Comparison of ENCODE assay signal across 1 cellular context in genomic region chr5:138542956-138543729, GRCh38.
TF ChIP-seq lines count a peak whose summit lies in the region.

Gene ETF1, minus strand, starts transcription at chr5:138543236. Its CDS starts 318 bp downstream, at chr5:138542918.

TF ChIP-seq in K562, 482 proteins besides CTCF, POLR2A, EP300 and RAD21 (continued from another document and continues in another):
- TF ChIP-seq THRA (IDR thresholded peaks at IDR 0.05) (no peak), RBM34 (IDR thresholded peaks at IDR 0.05; ENCODE audit: borderline replicate concordance, insufficient read depth, low read length) (no peak), FOXA3 (CRISPR knock-in tag; conservative IDR thresholded peaks at IDR 0.05 in 1 of 2, IDR thresholded peaks at IDR 0.05 in 1 of 2) (peak in 1 of 2 experiments; percentile 74; a peak in 1 of 4 replicates), NR4A1 (CRISPR knock-in tag; IDR thresholded peaks at IDR 0.05) (no peak), NR4A1 (tag; IDR thresholded peaks at IDR 0.05) (no peak), ZNF445 (CRISPR knock-in tag; IDR thresholded peaks at IDR 0.05; ENCODE audit: low read depth) (no peak), ZNF511 (CRISPR knock-in tag; IDR thresholded peaks at IDR 0.05) (peak; percentile 43), HMGN3 (IDR thresholded peaks at IDR 0.05; ENCODE audit: borderline replicate concordance, extremely low read depth, insufficient read length, low read depth, low read length) (peak; percentile 74), PURB (CRISPR knock-in tag; IDR thresholded peaks at IDR 0.05; ENCODE audit: low read depth) (no peak), SREBF2 (CRISPR knock-in tag; IDR thresholded peaks at IDR 0.05) (no peak), NFIC (IDR thresholded peaks at IDR 0.05) (no peak; the same call in 1 of the 2 replicates), PML (IDR thresholded peaks at IDR 0.05; ENCODE audit: low read length) (peak; percentile 68), ZNF175 (CRISPR knock-in tag; IDR thresholded peaks at IDR 0.05; ENCODE audit: low read depth) (no peak), DPF2 (IDR thresholded peaks at IDR 0.05) (peak; percentile 47; the same call in 1 of the 2 replicates), ATF7 (IDR thresholded peaks at IDR 0.05) (peak; percentile 98), POU5F1 (IDR thresholded peaks at IDR 0.05; ENCODE audit: borderline replicate concordance, low read depth, low read length, partially characterized antibody) (no peak), POLR3G (IDR thresholded peaks at IDR 0.05; ENCODE audit: extremely low read depth, insufficient read length, insufficient replicate concordance) (no peak), ZNF668 (CRISPR knock-in tag; IDR thresholded peaks at IDR 0.05) (no peak), NR2C2 (CRISPR knock-in tag; IDR thresholded peaks at IDR 0.05) (peak; percentile 47; the same call in 1 of the 2 replicates), NR2C2 (tag; IDR thresholded peaks at IDR 0.05) (peak; percentile 68), SNAPC5 (CRISPR knock-in tag; IDR thresholded peaks at IDR 0.05) (no peak), JUND (IDR thresholded peaks at IDR 0.05; ENCODE audit: borderline replicate concordance, low read depth, low read length) (peak; percentile 88), JUND (tag; IDR thresholded peaks at IDR 0.05; ENCODE audit: borderline replicate concordance, low read depth, low read length) (peak; percentile 76; the same call in 1 of the 3 replicates), EP400 (IDR thresholded peaks at IDR 0.05) (peak; percentile 99), ZNF121 (CRISPR knock-in tag; conservative IDR thresholded peaks at IDR 0.05) (no peak), ZBTB33 (CRISPR knock-in tag; IDR thresholded peaks at IDR 0.05) (no peak), DEAF1 (CRISPR knock-in tag; IDR thresholded peaks at IDR 0.05) (no peak), CBFA2T2 (conservative IDR thresholded peaks at IDR 0.05) (no peak; the same call in 1 of the 2 replicates), ZNF165 (CRISPR knock-in tag; IDR thresholded peaks at IDR 0.05; ENCODE audit: borderline replicate concordance) (no peak), ZKSCAN3 (CRISPR knock-in tag; IDR thresholded peaks at IDR 0.05) (no peak), RUNX1 (IDR thresholded peaks at IDR 0.05; ENCODE audit: low read depth) (peak; percentile 30; the same call in 1 of the 2 replicates), MCM7 (IDR thresholded peaks at IDR 0.05) (no peak), MCM2 (IDR thresholded peaks at IDR 0.05; ENCODE audit: low read depth) (no peak), ZNF263 (CRISPR knock-in tag; IDR thresholded peaks at IDR 0.05; ENCODE audit: borderline replicate concordance) (peak; percentile 8), KLF1 (tag; IDR thresholded peaks at IDR 0.05) (peak; percentile 24; the same call in 1 of the 2 replicates), KDM4B (IDR thresholded peaks at IDR 0.05; ENCODE audit: borderline replicate concordance in 2 of 2, low read depth in 1 of 2) (peak in 1 of 2 experiments; percentile 66; a peak in 2 of 4 replicates), CGGBP1 (CRISPR knock-in tag; IDR thresholded peaks at IDR 0.05) (peak; percentile 97), SRF (CRISPR knock-in tag; IDR thresholded peaks at IDR 0.05) (peak in 1 of 2 experiments; percentile 85; a peak in 2 of 4 replicates), NELFE (IDR thresholded peaks at IDR 0.05; ENCODE audit: insufficient read depth, insufficient read length) (no peak), MBD1 (CRISPR knock-in tag; IDR thresholded peaks at IDR 0.05) (no peak), PHF20 (IDR thresholded peaks at IDR 0.05; ENCODE audit: partially characterized antibody) (peak; percentile 53), MCM5 (IDR thresholded peaks at IDR 0.05; ENCODE audit: low read depth) (no peak), TAF1 (IDR thresholded peaks at IDR 0.05; ENCODE audit: control insufficient read depth, extremely low read depth, insufficient read depth, low read length, severe bottlenecking) (peak; percentile 79), ZNF592 (IDR thresholded peaks at IDR 0.05) (no peak)
- TF ChIP-seq, protein P1, sequence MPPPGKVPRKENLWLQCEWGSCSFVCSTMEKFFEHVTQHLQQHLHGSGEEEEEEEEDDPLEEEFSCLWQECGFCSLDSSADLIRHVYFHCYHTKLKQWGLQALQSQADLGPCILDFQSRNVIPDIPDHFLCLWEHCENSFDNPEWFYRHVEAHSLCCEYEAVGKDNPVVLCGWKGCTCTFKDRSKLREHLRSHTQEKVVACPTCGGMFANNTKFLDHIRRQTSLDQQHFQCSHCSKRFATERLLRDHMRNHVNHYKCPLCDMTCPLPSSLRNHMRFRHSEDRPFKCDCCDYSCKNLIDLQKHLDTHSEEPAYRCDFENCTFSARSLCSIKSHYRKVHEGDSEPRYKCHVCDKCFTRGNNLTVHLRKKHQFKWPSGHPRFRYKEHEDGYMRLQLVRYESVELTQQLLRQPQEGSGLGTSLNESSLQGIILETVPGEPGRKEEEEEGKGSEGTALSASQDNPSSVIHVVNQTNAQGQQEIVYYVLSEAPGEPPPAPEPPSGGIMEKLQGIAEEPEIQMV (tag; conservative IDR thresholded peaks at IDR 0.05; ENCODE audit: low read depth): no peak
- TF ChIP-seq, protein P2, sequence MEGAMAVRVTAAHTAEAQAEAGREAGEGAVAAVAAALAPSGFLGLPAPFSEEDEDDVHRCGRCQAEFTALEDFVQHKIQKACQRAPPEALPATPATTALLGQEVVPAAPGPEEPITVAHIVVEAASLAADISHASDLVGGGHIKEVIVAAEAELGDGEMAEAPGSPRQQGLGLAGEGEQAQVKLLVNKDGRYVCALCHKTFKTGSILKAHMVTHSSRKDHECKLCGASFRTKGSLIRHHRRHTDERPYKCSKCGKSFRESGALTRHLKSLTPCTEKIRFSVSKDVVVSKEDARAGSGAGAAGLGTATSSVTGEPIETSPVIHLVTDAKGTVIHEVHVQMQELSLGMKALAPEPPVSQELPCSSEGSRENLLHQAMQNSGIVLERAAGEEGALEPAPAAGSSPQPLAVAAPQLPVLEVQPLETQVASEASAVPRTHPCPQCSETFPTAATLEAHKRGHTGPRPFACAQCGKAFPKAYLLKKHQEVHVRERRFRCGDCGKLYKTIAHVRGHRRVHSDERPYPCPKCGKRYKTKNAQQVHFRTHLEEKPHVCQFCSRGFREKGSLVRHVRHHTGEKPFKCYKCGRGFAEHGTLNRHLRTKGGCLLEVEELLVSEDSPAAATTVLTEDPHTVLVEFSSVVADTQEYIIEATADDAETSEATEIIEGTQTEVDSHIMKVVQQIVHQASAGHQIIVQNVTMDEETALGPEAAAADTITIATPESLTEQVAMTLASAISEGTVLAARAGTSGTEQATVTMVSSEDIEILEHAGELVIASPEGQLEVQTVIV (CRISPR knock-in tag; IDR thresholded peaks at IDR 0.05; ENCODE audit: borderline replicate concordance): no peak
- TF ChIP-seq, protein P3, sequence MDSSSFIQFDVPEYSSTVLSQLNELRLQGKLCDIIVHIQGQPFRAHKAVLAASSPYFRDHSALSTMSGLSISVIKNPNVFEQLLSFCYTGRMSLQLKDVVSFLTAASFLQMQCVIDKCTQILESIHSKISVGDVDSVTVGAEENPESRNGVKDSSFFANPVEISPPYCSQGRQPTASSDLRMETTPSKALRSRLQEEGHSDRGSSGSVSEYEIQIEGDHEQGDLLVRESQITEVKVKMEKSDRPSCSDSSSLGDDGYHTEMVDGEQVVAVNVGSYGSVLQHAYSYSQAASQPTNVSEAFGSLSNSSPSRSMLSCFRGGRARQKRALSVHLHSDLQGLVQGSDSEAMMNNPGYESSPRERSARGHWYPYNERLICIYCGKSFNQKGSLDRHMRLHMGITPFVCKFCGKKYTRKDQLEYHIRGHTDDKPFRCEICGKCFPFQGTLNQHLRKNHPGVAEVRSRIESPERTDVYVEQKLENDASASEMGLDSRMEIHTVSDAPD (CRISPR knock-in tag; IDR thresholded peaks at IDR 0.05): no peak
- TF ChIP-seq, protein P4, sequence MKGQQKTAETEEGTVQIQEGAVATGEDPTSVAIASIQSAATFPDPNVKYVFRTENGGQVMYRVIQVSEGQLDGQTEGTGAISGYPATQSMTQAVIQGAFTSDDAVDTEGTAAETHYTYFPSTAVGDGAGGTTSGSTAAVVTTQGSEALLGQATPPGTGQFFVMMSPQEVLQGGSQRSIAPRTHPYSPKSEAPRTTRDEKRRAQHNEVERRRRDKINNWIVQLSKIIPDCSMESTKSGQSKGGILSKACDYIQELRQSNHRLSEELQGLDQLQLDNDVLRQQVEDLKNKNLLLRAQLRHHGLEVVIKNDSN (CRISPR knock-in tag; IDR thresholded peaks at IDR 0.05): peak; percentile 95
